In the genomic region with DNA sequence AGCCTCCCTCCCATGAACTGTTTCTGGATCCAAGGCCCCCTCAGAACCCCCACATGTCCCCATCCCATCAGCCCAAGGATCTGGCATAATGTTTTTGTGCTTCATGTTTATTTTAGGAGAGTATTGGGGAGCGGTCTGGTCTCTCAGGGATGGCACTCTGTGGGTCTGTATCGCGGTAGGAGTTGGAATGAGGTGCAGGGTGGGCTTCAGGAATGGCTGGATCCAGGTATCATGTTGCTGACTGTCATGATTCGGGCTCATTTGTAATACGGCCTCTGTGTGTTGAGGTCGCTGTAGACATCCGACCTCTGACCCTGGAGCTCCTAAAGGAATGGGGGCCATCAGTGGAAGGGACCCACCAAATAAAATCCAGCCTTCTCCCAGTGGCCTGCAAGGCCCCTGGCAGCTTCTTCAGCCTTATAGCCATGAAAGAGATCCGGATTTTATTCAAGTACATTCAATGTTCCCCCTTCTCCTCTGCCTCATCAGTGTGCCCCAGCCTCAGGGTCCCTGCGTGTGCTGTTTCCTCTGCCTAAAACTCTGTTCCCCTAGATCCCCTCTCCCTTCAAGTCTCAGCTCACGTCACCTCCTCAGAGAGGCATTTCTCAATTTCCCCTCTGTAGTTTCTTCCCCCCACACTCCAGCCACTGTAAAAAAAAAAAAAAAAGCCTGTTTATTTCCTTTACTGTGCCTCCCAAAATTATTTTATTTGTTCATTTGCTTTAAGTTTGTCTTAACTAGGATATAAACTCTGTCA, we compare ENCODE assay signal across 10 cellular contexts. TPM values are rescaled to one million over a fixed set of nuclear protein-coding genes. Genes with fewer than 3 reads are reported as not detected.
DNase-seq lines count a peak whose midpoint lies in the region; ATAC-seq and TF ChIP-seq lines count a peak whose summit lies in the region.
"Had no signal": no experiment of that assay in that cellular context is flagged by ENCODE, and none has a peak within 500 bp of the region (broad histone marks: within the 10 kb centered on the region; RNA-seq: fewer than 3 reads in every experiment).

No MANE protein-coding gene starts in this region.

- peak overlapping the region; percentile 18 for H3K27ac ChIP-seq in left ventricle myocardium inferior (replicated peaks)
- H3K27ac ChIP-seq in upper lobe of right lung = peak overlapping the region; percentile 67

- H3K4me3 ChIP-seq in left ventricle myocardium inferior = no peak overlapping the region
- no peak overlapping the region for H3K4me3 ChIP-seq in upper lobe of right lung

- H3K4me3 Mint-ChIP-seq in activated B cell treated with CpG ODN at 0.5 μM for 24 hours = peak overlapping the region; percentile 87

- intact Hi-C loops in left ventricle myocardium inferior (cut with micrococcal nuclease) = no loop called here
- intact Hi-C loops in left cardiac atrium (cut with DNase I) = no loop called here
- intact Hi-C loops in activated B cell treated with CpG ODN at 0.5 μM for 24 hours (cut with micrococcal nuclease) = loop anchor here (5.0 to 10.0 kb wide), 2 partner anchors 570 to 692 kb away; no protein-coding TSS in a partner anchor
- intact Hi-C loops in upper lobe of right lung (cut with DNase I) = no loop called here

- H3K36me3 Mint-ChIP-seq in activated B cell treated with CpG ODN at 0.5 μM for 24 hours (ENCODE audit: low read depth) = peaks cover 2% of the 10 kb centered on the region

- ATAC-seq in left cardiac atrium (no peak), activated B cell treated with CpG ODN at 0.5 μM for 24 hours (ENCODE audit: low read depth) (no peak), upper lobe of right lung (no peak), GM21529 (IDR thresholded peaks at IDR 0.05; ENCODE audit: unreplicated experiment) (no peak)

- peaks cover 74% of the 10 kb centered on the region for H3K4me1 Mint-ChIP-seq in activated B cell treated with CpG ODN at 0.5 μM for 24 hours

- no peak for DNase-seq in left ventricle myocardium inferior
- no peak for DNase-seq in left cardiac atrium
- no peak for DNase-seq in activated B cell treated with CpG ODN at 0.5 μM for 24 hours
- peak; percentile 58 for DNase-seq in medulla oblongata (ENCODE audit: extremely low spot score)
- no peak for DNase-seq in upper lobe of right lung
- DNase-seq in HuH-7 (ENCODE audit: low spot score) = no peak
- DNase-seq in DMS 273 (lab: John Stamatoyannopoulos, UW; ENCODE audit: unreplicated experiment) = no peak
- DNase-seq: GOT3 had no signal

- H3K36me3 ChIP-seq in left ventricle myocardium inferior (no peaks in the 10 kb centered on the region), upper lobe of right lung (no peaks in the 10 kb centered on the region)

- no peak for TF ChIP-seq CTCF in left ventricle myocardium inferior (IDR thresholded peaks at IDR 0.05; ENCODE audit: borderline replicate concordance)
- TF ChIP-seq CTCF in activated B cell treated with CpG ODN at 0.5 μM for 24 hours (IDR thresholded peaks at IDR 0.05) = no peak
- no peak for TF ChIP-seq CTCF in upper lobe of right lung (IDR thresholded peaks at IDR 0.05)

- no peaks in the 10 kb centered on the region for H3K9me3 Mint-ChIP-seq in activated B cell treated with CpG ODN at 0.5 μM for 24 hours

- H3K9me3 ChIP-seq in left ventricle myocardium inferior (replicated peaks) (no peaks in the 10 kb centered on the region), upper lobe of right lung (no peaks in the 10 kb centered on the region)
- H3K9me3 ChIP-seq: SK-N-SH had no signal

- H3K27me3 ChIP-seq in left ventricle myocardium inferior (ENCODE audit: low read depth) (peaks cover 5% of the 10 kb centered on the region), upper lobe of right lung (no peaks in the 10 kb centered on the region)

- H3K4me1 ChIP-seq in left ventricle myocardium inferior (peaks cover 14% of the 10 kb centered on the region), upper lobe of right lung (peaks cover 23% of the 10 kb centered on the region)

- CTCF ChIA-PET in activated B cell treated with CpG ODN at 0.5 μM for 24 hours (lab: Charles Lee) = interaction anchor here (2.1 kb wide), 1 partner anchor 11 kb away, joined by 6 read pairs; no protein-coding TSS in a partner anchor

- POLR2A ChIA-PET in activated B cell treated with CpG ODN at 0.5 μM for 24 hours (lab: Charles Lee) = interaction anchor here (0.5 to 5.1 kb wide), 8 partner anchors 8 to 288 kb away, joined by 3 to 48 read pairs (median 5); no protein-coding TSS in a partner anchor

- peak overlapping the region; percentile 97 for H3K27ac Mint-ChIP-seq in activated B cell treated with CpG ODN at 0.5 μM for 24 hours

- H3K27me3 Mint-ChIP-seq in activated B cell treated with CpG ODN at 0.5 μM for 24 hours = no peaks in the 10 kb centered on the region

RNA-seq across cellular contexts. Expression of a gene that starts 2.2 kb away (rescaled TPM):
- total RNA-seq in left ventricle myocardium inferior (2.3 TPM), left cardiac atrium (10 to 100 TPM in 1 of 2 donors, 1 to 10 TPM in 1; 6.9 to 15.5 TPM), activated B cell treated with CpG ODN at 0.5 μM for 24 hours (2.9 and 3.5 TPM in 2 replicates), upper lobe of right lung (44.0 TPM)

RNA-seq across cellular contexts. Expression of a gene that starts 3.6 kb away (rescaled TPM):
- total RNA-seq in left ventricle myocardium inferior (26.2 TPM), left cardiac atrium (10 to 100 TPM; 43.4 to 88.7 TPM), activated B cell treated with CpG ODN at 0.5 μM for 24 hours (0.83 TPM in 1 of 2 replicates, not detected in the other), upper lobe of right lung (367 TPM)

RNA-seq across cellular contexts. Expression of a gene that starts 4.2 kb away (rescaled TPM):
- total RNA-seq in left ventricle myocardium inferior (2.3 TPM), left cardiac atrium (1 to 10 TPM; 3.9 to 5.4 TPM), activated B cell treated with CpG ODN at 0.5 μM for 24 hours (120 and 143 TPM in 2 replicates), upper lobe of right lung (19.5 TPM)

RNA-seq across cellular contexts. Expression of a gene that starts 31.7 kb away (rescaled TPM):
- total RNA-seq in left ventricle myocardium inferior (7.1 TPM), left cardiac atrium (1 to 10 TPM; 7.6 to 9.7 TPM), activated B cell treated with CpG ODN at 0.5 μM for 24 hours (1.8 TPM in 2 replicates), upper lobe of right lung (10.5 TPM)

RNA-seq across cellular contexts. Expression of a gene that starts 36.1 kb away (rescaled TPM):
- total RNA-seq in left ventricle myocardium inferior (23.9 TPM), left cardiac atrium (10 to 100 TPM; 11.3 to 17.0 TPM), activated B cell treated with CpG ODN at 0.5 μM for 24 hours (not detected in 2 replicates), upper lobe of right lung (7.0 TPM)

Comparison
In these comparisons a context has a peak if more than half of its experiments do, and no peak if none do; other contexts are left out.
1. RNA of a gene that starts 3.6 kb away (total RNA-seq): 367 TPM in upper lobe of right lung (single experiment), 43.4 to 88.7 TPM in left cardiac atrium and 26.2 TPM in left ventricle myocardium inferior (single experiment); 0.83 TPM in activated B cell treated with CpG ODN at 0.5 μM for 24 hours; every median in the first group is over 10 times any median in the second.